Comparison of ENCODE assay signal across 1 cellular context in the genomic region with DNA sequence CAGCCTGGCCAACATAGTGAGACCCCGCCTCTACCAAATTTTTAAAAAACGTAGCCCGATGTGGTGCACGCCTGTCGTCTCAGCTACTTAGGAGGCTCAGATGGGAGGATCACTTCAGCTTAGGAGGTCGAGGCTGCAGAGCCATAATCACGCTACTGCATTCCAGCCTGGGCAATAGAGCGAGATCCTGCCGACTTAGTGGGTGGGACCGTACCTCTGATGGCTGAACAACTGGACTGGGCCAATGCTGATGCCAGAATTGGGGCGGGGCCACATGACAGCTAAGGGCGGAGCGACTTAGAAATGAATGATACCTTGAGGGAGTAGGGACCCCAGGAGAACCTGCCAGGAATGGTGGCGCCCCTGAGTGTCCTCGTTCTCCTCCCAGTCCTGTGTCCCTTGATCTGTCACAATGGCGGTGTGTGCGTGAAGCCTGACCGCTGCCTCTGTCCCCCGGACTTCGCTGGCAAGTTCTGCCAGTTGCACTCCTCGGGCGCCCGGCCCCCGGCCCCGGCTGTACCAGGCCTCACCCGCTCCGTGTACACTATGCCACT.
TF ChIP-seq lines count a peak whose summit lies in the region.

No MANE protein-coding gene starts in this region.

TF ChIP-seq in K562, 482 proteins besides CTCF, POLR2A, EP300 and RAD21 (continued from another document):
- TF ChIP-seq, protein P1, sequence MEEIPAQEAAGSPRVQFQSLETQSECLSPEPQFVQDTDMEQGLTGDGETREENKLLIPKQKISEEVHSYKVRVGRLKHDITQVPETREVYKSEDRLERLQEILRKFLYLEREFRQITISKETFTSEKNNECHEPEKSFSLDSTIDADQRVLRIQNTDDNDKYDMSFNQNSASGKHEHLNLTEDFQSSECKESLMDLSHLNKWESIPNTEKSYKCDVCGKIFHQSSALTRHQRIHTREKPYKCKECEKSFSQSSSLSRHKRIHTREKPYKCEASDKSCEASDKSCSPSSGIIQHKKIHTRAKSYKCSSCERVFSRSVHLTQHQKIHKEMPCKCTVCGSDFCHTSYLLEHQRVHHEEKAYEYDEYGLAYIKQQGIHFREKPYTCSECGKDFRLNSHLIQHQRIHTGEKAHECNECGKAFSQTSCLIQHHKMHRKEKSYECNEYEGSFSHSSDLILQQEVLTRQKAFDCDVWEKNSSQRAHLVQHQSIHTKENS (CRISPR knock-in tag; IDR thresholded peaks at IDR 0.05) = no peak
- TF ChIP-seq ELF2 (CRISPR knock-in tag; IDR thresholded peaks at IDR 0.05) (no peak), HMG20A (CRISPR knock-in tag; conservative IDR thresholded peaks at IDR 0.05) (no peak), ZNF165 (CRISPR knock-in tag; IDR thresholded peaks at IDR 0.05; ENCODE audit: borderline replicate concordance) (no peak), YY1 (IDR thresholded peaks at IDR 0.05; ENCODE audit: borderline replicate concordance in 1 of 3, control insufficient read depth in 1 of 3, extremely low read depth in 1 of 3, insufficient read depth in 3 of 3, insufficient read length in 1 of 3, insufficient replicate concordance in 2 of 3, low read depth in 1 of 3, low read length in 2 of 3) (peak in 1 of 3 experiments; percentile 37), DIDO1 (tag; IDR thresholded peaks at IDR 0.05; ENCODE audit: low read depth) (no peak), ZNF121 (CRISPR knock-in tag; conservative IDR thresholded peaks at IDR 0.05) (peak; percentile 99), GABPB2 (CRISPR knock-in tag; conservative IDR thresholded peaks at IDR 0.05) (no peak), EHMT2 (IDR thresholded peaks at IDR 0.05) (no peak), BCL6 (CRISPR knock-in tag; IDR thresholded peaks at IDR 0.05) (no peak), ZNF780A (CRISPR knock-in tag; IDR thresholded peaks at IDR 0.05) (no peak), JUN (IDR thresholded peaks at IDR 0.05; ENCODE audit: borderline replicate concordance, low read depth, low read length) (no peak), JUN (CRISPR knock-in tag; IDR thresholded peaks at IDR 0.05; ENCODE audit: borderline replicate concordance) (no peak), ZNF696 (CRISPR knock-in tag; conservative IDR thresholded peaks at IDR 0.05) (no peak), ZNF436 (CRISPR knock-in tag; IDR thresholded peaks at IDR 0.05) (no peak), MEIS2 (IDR thresholded peaks at IDR 0.05; ENCODE audit: partially characterized antibody) (peak; percentile 55), BACH1 (tag; IDR thresholded peaks at IDR 0.05) (no peak), PTBP1 (IDR thresholded peaks at IDR 0.05; ENCODE audit: low read depth, low read length) (0 out of 2 replicates have a peak, but pooled peaks have one; percentile 74), POLR2H (tag; IDR thresholded peaks at IDR 0.05; ENCODE audit: low read depth) (no peak), SETDB1 (IDR thresholded peaks at IDR 0.05; ENCODE audit: low read length) (no peak), SMAD4 (CRISPR knock-in tag; conservative IDR thresholded peaks at IDR 0.05) (no peak), CEBPG (CRISPR knock-in tag; IDR thresholded peaks at IDR 0.05) (no peak), CEBPG (tag; conservative IDR thresholded peaks at IDR 0.05 in 1 of 2, IDR thresholded peaks at IDR 0.05 in 1 of 2) (no peak), PHF8 (IDR thresholded peaks at IDR 0.05; ENCODE audit: borderline replicate concordance, low read length) (no peak), ZNF717 (CRISPR knock-in tag; IDR thresholded peaks at IDR 0.05) (no peak), CBX1 (IDR thresholded peaks at IDR 0.05; ENCODE audit: low read depth) (peak; percentile 65; the same call in 1 of the 2 replicates), HDAC2 (IDR thresholded peaks at IDR 0.05) (no peak), SMAD2 (IDR thresholded peaks at IDR 0.05; ENCODE audit: low read depth, low read length) (no peak), BRD9 (IDR thresholded peaks at IDR 0.05; ENCODE audit: low read depth, partially characterized antibody) (no peak), SNRNP70 (optimal IDR thresholded peaks at IDR 0.05; ENCODE audit: low read depth, low read length) (no peak), ZNF239 (CRISPR knock-in tag; IDR thresholded peaks at IDR 0.05) (no peak)
- TF ChIP-seq, protein P2, sequence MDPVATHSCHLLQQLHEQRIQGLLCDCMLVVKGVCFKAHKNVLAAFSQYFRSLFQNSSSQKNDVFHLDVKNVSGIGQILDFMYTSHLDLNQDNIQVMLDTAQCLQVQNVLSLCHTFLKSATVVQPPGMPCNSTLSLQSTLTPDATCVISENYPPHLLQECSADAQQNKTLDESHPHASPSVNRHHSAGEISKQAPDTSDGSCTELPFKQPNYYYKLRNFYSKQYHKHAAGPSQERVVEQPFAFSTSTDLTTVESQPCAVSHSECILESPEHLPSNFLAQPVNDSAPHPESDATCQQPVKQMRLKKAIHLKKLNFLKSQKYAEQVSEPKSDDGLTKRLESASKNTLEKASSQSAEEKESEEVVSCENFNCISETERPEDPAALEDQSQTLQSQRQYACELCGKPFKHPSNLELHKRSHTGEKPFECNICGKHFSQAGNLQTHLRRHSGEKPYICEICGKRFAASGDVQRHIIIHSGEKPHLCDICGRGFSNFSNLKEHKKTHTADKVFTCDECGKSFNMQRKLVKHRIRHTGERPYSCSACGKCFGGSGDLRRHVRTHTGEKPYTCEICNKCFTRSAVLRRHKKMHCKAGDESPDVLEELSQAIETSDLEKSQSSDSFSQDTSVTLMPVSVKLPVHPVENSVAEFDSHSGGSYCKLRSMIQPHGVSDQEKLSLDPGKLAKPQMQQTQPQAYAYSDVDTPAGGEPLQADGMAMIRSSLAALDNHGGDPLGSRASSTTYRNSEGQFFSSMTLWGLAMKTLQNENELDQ (CRISPR knock-in tag; IDR thresholded peaks at IDR 0.05; ENCODE audit: borderline replicate concordance) = no peak
- TF ChIP-seq, protein P3, sequence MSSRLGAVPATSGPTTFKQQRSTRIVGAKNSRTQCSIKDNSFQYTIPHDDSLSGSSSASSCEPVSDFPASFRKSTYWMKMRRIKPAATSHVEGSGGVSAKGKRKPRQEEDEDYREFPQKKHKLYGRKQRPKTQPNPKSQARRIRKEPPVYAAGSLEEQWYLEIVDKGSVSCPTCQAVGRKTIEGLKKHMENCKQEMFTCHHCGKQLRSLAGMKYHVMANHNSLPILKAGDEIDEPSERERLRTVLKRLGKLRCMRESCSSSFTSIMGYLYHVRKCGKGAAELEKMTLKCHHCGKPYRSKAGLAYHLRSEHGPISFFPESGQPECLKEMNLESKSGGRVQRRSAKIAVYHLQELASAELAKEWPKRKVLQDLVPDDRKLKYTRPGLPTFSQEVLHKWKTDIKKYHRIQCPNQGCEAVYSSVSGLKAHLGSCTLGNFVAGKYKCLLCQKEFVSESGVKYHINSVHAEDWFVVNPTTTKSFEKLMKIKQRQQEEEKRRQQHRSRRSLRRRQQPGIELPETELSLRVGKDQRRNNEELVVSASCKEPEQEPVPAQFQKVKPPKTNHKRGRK (tag; IDR thresholded peaks at IDR 0.05) = no peak
- TF ChIP-seq, protein P4, sequence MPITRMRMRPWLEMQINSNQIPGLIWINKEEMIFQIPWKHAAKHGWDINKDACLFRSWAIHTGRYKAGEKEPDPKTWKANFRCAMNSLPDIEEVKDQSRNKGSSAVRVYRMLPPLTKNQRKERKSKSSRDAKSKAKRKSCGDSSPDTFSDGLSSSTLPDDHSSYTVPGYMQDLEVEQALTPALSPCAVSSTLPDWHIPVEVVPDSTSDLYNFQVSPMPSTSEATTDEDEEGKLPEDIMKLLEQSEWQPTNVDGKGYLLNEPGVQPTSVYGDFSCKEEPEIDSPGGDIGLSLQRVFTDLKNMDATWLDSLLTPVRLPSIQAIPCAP (CRISPR knock-in tag; IDR thresholded peaks at IDR 0.05; ENCODE audit: borderline replicate concordance) = no peak
- TF ChIP-seq, protein P5, sequence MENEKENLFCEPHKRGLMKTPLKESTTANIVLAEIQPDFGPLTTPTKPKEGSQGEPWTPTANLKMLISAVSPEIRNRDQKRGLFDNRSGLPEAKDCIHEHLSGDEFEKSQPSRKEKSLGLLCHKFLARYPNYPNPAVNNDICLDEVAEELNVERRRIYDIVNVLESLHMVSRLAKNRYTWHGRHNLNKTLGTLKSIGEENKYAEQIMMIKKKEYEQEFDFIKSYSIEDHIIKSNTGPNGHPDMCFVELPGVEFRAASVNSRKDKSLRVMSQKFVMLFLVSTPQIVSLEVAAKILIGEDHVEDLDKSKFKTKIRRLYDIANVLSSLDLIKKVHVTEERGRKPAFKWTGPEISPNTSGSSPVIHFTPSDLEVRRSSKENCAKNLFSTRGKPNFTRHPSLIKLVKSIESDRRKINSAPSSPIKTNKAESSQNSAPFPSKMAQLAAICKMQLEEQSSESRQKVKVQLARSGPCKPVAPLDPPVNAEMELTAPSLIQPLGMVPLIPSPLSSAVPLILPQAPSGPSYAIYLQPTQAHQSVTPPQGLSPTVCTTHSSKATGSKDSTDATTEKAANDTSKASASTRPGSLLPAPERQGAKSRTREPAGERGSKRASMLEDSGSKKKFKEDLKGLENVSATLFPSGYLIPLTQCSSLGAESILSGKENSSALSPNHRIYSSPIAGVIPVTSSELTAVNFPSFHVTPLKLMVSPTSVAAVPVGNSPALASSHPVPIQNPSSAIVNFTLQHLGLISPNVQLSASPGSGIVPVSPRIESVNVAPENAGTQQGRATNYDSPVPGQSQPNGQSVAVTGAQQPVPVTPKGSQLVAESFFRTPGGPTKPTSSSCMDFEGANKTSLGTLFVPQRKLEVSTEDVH (IDR thresholded peaks at IDR 0.05; ENCODE audit: low read depth, partially characterized antibody) = no peak
- TF ChIP-seq, protein P6, sequence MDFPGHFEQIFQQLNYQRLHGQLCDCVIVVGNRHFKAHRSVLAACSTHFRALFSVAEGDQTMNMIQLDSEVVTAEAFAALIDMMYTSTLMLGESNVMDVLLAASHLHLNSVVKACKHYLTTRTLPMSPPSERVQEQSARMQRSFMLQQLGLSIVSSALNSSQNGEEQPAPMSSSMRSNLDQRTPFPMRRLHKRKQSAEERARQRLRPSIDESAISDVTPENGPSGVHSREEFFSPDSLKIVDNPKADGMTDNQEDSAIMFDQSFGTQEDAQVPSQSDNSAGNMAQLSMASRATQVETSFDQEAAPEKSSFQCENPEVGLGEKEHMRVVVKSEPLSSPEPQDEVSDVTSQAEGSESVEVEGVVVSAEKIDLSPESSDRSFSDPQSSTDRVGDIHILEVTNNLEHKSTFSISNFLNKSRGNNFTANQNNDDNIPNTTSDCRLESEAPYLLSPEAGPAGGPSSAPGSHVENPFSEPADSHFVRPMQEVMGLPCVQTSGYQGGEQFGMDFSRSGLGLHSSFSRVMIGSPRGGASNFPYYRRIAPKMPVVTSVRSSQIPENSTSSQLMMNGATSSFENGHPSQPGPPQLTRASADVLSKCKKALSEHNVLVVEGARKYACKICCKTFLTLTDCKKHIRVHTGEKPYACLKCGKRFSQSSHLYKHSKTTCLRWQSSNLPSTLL (IDR thresholded peaks at IDR 0.05) = no peak
- TF ChIP-seq, protein P7, sequence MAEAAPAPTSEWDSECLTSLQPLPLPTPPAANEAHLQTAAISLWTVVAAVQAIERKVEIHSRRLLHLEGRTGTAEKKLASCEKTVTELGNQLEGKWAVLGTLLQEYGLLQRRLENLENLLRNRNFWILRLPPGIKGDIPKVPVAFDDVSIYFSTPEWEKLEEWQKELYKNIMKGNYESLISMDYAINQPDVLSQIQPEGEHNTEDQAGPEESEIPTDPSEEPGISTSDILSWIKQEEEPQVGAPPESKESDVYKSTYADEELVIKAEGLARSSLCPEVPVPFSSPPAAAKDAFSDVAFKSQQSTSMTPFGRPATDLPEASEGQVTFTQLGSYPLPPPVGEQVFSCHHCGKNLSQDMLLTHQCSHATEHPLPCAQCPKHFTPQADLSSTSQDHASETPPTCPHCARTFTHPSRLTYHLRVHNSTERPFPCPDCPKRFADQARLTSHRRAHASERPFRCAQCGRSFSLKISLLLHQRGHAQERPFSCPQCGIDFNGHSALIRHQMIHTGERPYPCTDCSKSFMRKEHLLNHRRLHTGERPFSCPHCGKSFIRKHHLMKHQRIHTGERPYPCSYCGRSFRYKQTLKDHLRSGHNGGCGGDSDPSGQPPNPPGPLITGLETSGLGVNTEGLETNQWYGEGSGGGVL (CRISPR knock-in tag; IDR thresholded peaks at IDR 0.05) = no peak
- TF ChIP-seq, protein P8, sequence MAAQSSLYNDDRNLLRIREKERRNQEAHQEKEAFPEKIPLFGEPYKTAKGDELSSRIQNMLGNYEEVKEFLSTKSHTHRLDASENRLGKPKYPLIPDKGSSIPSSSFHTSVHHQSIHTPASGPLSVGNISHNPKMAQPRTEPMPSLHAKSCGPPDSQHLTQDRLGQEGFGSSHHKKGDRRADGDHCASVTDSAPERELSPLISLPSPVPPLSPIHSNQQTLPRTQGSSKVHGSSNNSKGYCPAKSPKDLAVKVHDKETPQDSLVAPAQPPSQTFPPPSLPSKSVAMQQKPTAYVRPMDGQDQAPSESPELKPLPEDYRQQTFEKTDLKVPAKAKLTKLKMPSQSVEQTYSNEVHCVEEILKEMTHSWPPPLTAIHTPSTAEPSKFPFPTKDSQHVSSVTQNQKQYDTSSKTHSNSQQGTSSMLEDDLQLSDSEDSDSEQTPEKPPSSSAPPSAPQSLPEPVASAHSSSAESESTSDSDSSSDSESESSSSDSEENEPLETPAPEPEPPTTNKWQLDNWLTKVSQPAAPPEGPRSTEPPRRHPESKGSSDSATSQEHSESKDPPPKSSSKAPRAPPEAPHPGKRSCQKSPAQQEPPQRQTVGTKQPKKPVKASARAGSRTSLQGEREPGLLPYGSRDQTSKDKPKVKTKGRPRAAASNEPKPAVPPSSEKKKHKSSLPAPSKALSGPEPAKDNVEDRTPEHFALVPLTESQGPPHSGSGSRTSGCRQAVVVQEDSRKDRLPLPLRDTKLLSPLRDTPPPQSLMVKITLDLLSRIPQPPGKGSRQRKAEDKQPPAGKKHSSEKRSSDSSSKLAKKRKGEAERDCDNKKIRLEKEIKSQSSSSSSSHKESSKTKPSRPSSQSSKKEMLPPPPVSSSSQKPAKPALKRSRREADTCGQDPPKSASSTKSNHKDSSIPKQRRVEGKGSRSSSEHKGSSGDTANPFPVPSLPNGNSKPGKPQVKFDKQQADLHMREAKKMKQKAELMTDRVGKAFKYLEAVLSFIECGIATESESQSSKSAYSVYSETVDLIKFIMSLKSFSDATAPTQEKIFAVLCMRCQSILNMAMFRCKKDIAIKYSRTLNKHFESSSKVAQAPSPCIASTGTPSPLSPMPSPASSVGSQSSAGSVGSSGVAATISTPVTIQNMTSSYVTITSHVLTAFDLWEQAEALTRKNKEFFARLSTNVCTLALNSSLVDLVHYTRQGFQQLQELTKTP (IDR thresholded peaks at IDR 0.05; ENCODE audit: low read depth in 1 of 2, partially characterized antibody in 2 of 2) = no peak
- TF ChIP-seq, protein P9, sequence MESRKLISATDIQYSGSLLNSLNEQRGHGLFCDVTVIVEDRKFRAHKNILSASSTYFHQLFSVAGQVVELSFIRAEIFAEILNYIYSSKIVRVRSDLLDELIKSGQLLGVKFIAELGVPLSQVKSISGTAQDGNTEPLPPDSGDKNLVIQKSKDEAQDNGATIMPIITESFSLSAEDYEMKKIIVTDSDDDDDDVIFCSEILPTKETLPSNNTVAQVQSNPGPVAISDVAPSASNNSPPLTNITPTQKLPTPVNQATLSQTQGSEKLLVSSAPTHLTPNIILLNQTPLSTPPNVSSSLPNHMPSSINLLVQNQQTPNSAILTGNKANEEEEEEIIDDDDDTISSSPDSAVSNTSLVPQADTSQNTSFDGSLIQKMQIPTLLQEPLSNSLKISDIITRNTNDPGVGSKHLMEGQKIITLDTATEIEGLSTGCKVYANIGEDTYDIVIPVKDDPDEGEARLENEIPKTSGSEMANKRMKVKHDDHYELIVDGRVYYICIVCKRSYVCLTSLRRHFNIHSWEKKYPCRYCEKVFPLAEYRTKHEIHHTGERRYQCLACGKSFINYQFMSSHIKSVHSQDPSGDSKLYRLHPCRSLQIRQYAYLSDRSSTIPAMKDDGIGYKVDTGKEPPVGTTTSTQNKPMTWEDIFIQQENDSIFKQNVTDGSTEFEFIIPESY (CRISPR knock-in tag; IDR thresholded peaks at IDR 0.05) = peak; percentile 24; the same call in 1 of the 2 replicates
